Comparison of ENCODE assay signal across 10 cellular contexts in the genomic region with DNA sequence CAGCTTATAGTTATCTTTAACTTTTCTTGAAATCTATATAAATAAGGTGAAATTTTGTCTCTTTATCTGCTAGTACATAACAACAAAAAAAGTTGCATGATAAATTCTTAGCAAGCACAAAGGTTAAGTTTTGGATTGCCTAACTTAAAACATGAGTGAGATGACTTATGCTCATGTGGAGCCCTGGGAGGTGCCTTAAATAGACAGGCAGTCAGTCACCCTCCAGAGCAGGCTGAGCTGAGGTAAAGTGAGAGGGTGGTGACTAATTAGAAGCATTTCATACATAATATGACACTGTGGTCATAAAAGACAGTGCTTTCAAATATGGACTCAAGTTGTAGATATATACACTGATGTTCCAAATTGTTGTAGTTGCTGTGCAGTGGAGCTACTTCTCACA. TPM values are rescaled to one million over a fixed set of nuclear protein-coding genes. Genes with fewer than 3 reads are reported as not detected.
A peak's percentile ranks its signal among the peaks of the same experiment; 100 is the strongest.
DNase-seq lines count a peak whose midpoint lies in the region; ATAC-seq and TF ChIP-seq lines count a peak whose summit lies in the region.
"Had no signal": no experiment of that assay in that cellular context is flagged by ENCODE, and none has a peak within 500 bp of the region (broad histone marks: within the 10 kb centered on the region; RNA-seq: fewer than 3 reads in every experiment).

No MANE protein-coding gene starts in this region.

- POLR2A ChIA-PET in Panc1 (lab: Charles Lee): no interaction called here

- intact Hi-C loops in Panc1 (cut with micrococcal nuclease; ENCODE audit: unreplicated experiment): no loop called here

- peaks cover 0 to 1% of the 10 kb centered on the region in 2 donors for H3K9me3 Mint-ChIP-seq in activated T-cell treated with anti-CD3 and anti-CD28 coated beads, Interleukin-2, amount 50 U/mL, for 72 hours

- CTCF ChIA-PET in Panc1 (lab: Charles Lee): no interaction called here

- in situ Hi-C loops in Panc1 (cut with HindIII; ENCODE audit: low pct_unique_long_range_greater_than_20kb, low sequenced_read_pairs): no loop called here

- no peak for DNase-seq in activated T-cell treated with anti-CD3 and anti-CD28 coated beads, Interleukin-2, amount 50 U/mL, for 72 hours
- no peak for DNase-seq in activated T-cell treated with anti-CD3 and anti-CD28 coated beads for 4 hours
- peak; percentile 47 for DNase-seq in Panc1 (ENCODE audit: low read depth, low spot score)
- DNase-seq in fibroblast of pulmonary artery (ENCODE audit: low read depth): peak; percentile 79
- no peak for DNase-seq in NCI-H1048 (lab: John Stamatoyannopoulos, UW)
- no peak for DNase-seq in activated CD4-positive, alpha-beta T cell treated with anti-CD3 and anti-CD28 coated beads for 1 hour
- DNase-seq: NCI-H2029 had no signal

- H3K4me1 ChIP-seq in Panc1 (ENCODE audit: control insufficient read depth, insufficient read depth, low read length) (no peaks in the 10 kb centered on the region), subcutaneous abdominal adipose tissue (ENCODE audit: control insufficient read depth in 5 of 5, insufficient read depth in 5 of 5, low read length in 5 of 5) (peaks cover 0 to 17% (median 13%) of the 10 kb centered on the region in 5 donors)

- H3K4me3 Mint-ChIP-seq in activated T-cell treated with anti-CD3 and anti-CD28 coated beads, Interleukin-2, amount 50 U/mL, for 72 hours: no peak overlapping the region

- no peaks in the 10 kb centered on the region for H3K9me3 ChIP-seq in Panc1 (ENCODE audit: control insufficient read depth, insufficient read depth, low read depth, low read length)
- no peaks in the 10 kb centered on the region for H3K9me3 ChIP-seq in subcutaneous abdominal adipose tissue (ENCODE audit: control insufficient read depth in 5 of 5, low read length in 5 of 5)

- H3K36me3 Mint-ChIP-seq in activated T-cell treated with anti-CD3 and anti-CD28 coated beads, Interleukin-2, amount 50 U/mL, for 72 hours (ENCODE audit: insufficient read depth in 2 of 2): no peaks in the 10 kb centered on the region

- ATAC-seq in activated T-cell treated with anti-CD3 and anti-CD28 coated beads, Interleukin-2, amount 50 U/mL, for 72 hours (replicated peaks in 1 of 2): peak; percentile 67 to 68
- ATAC-seq in Panc1: no peak
- ATAC-seq in HG03439 (IDR thresholded peaks at IDR 0.05; ENCODE audit: unreplicated experiment): no peak

- H3K36me3 ChIP-seq in Panc1 (ENCODE audit: control insufficient read depth, insufficient read depth, low read length) (no peaks in the 10 kb centered on the region), subcutaneous abdominal adipose tissue (ENCODE audit: control insufficient read depth in 5 of 5, insufficient read depth in 5 of 5, low read length in 5 of 5) (no peaks in the 10 kb centered on the region)

- no peak overlapping the region for H3K9ac ChIP-seq in subcutaneous abdominal adipose tissue (ENCODE audit: low read length in 5 of 5)

- H3K27me3 Mint-ChIP-seq in activated T-cell treated with anti-CD3 and anti-CD28 coated beads, Interleukin-2, amount 50 U/mL, for 72 hours (ENCODE audit: low read depth): no peaks in the 10 kb centered on the region

- H3K27me3 ChIP-seq in Panc1 (ENCODE audit: control insufficient read depth, insufficient read depth, low read length) (no peaks in the 10 kb centered on the region), subcutaneous abdominal adipose tissue (ENCODE audit: control insufficient read depth in 5 of 5, insufficient read depth in 4 of 5, low read length in 5 of 5) (no peaks in the 10 kb centered on the region)

- no peak for TF ChIP-seq CTCF in Panc1 (IDR thresholded peaks at IDR 0.05)
- TF ChIP-seq CTCF in fibroblast of pulmonary artery (IDR thresholded peaks at IDR 0.05; ENCODE audit: low read length, missing control alignments): no peak

- H3K27ac Mint-ChIP-seq in activated T-cell treated with anti-CD3 and anti-CD28 coated beads, Interleukin-2, amount 50 U/mL, for 72 hours: no peak overlapping the region

- H3K27ac ChIP-seq in Panc1 (ENCODE audit: low read length): no peak overlapping the region
- peak overlapping the region; percentile 64 for H3K27ac ChIP-seq in subcutaneous abdominal adipose tissue (ENCODE audit: low read depth, low read length)

- no peaks in the 10 kb centered on the region for H3K4me1 Mint-ChIP-seq in activated T-cell treated with anti-CD3 and anti-CD28 coated beads, Interleukin-2, amount 50 U/mL, for 72 hours (ENCODE audit: low read depth)

- H3K4me3 ChIP-seq in Panc1 (ENCODE audit: low read depth in 2 of 2, low read length in 2 of 2) (no peak overlapping the region), fibroblast of pulmonary artery (replicated peaks; ENCODE audit: low read depth, low read length) (no peak overlapping the region), subcutaneous abdominal adipose tissue (ENCODE audit: low read depth in 1 of 5, low read length in 5 of 5) (no peak overlapping the region)

- no TSS peak for BruUV-seq in Panc1 (replicated peaks; lab: Mats Ljungman, UMichigan)

RNA-seq across cellular contexts. Expression of a gene that starts 14.6 kb away (rescaled TPM):
- not detected for total RNA-seq in activated T-cell treated with anti-CD3 and anti-CD28 coated beads, Interleukin-2, amount 50 U/mL, for 72 hours
- total RNA-seq in Panc1 (2021; ENCODE audit: unreplicated experiment): 1.6 TPM
- 0.86 TPM for polyA plus RNA-seq in Panc1 (2012; ENCODE audit: insufficient read length)
- total RNA-seq: T-helper 1 cell treated with Interleukin-12 subunit alpha and Interleukin-12 subunit beta and Interleukin-4 antibody, amounts not matched to agents 30 ng/mL and 1 ng/mL, for 36 hours had no signal

Comparison
In these comparisons a context has a peak if more than half of its experiments do, and no peak if none do; other contexts are left out.
1. ATAC-seq: peak in activated T-cell treated with anti-CD3 and anti-CD28 coated beads, Interleukin-2, amount 50 U/mL, for 72 hours (2 of 2); none in Panc1 (single experiment) and HG03439 (single experiment).
2. DNase-seq: peak in Panc1 (single experiment) and fibroblast of pulmonary artery (single experiment); none in activated T-cell treated with anti-CD3 and anti-CD28 coated beads, Interleukin-2, amount 50 U/mL, for 72 hours (0 of 2), activated T-cell treated with anti-CD3 and anti-CD28 coated beads for 4 hours (single experiment), NCI-H1048 (single experiment) and activated CD4-positive, alpha-beta T cell treated with anti-CD3 and anti-CD28 coated beads for 1 hour (single experiment).